In genomic region chr3:50627407-50628051, GRCh38 we compare ENCODE assay signal across 6 cellular contexts. TPM values are rescaled to one million over a fixed set of nuclear protein-coding genes. Genes with fewer than 3 reads are reported as not detected.
DNase-seq lines count a peak whose midpoint lies in the region; ATAC-seq and TF ChIP-seq lines count a peak whose summit lies in the region.

No MANE protein-coding gene starts in this region.

- no peaks in the 10 kb centered on the region; the same call in 1 of the 2 replicates for H3K4me1 ChIP-seq in Panc1 (ENCODE audit: control insufficient read depth, insufficient read depth, low read length)

- H3K4me3 ChIP-seq in GM12875 (ENCODE audit: low read depth, low read length) (no peak overlapping the region), Panc1 (ENCODE audit: low read depth in 2 of 2, low read length in 2 of 2) (no peak overlapping the region)

- no peaks in the 10 kb centered on the region for H3K36me3 ChIP-seq in Panc1 (ENCODE audit: control insufficient read depth, insufficient read depth, low read length)

- ATAC-seq in Panc1 (peak; percentile 77), GM21723 (IDR thresholded peaks at IDR 0.05; ENCODE audit: unreplicated experiment) (no peak)

- no peaks in the 10 kb centered on the region for H3K9me3 ChIP-seq in Panc1 (ENCODE audit: control insufficient read depth, insufficient read depth, low read depth, low read length)

- intact Hi-C loops in Panc1 (cut with micrococcal nuclease; ENCODE audit: unreplicated experiment) = no loop called here

- BruUV-seq in Panc1 (replicated peaks; lab: Mats Ljungman, UMichigan) = no TSS peak

- in situ Hi-C loops in Panc1 (cut with HindIII; ENCODE audit: low pct_unique_long_range_greater_than_20kb, low sequenced_read_pairs) = no loop called here

- CTCF ChIA-PET in Panc1 (lab: Charles Lee) = interaction anchor here (0.6 kb wide), 1 partner anchor 230 kb away, joined by 3 read pairs; no protein-coding TSS in a partner anchor

- DNase-seq in Panc1 (ENCODE audit: low read depth, low spot score) (no peak), glomerular visceral epithelial cell (ENCODE audit: extremely low spot score) (peak; percentile 86), ureter (ENCODE audit: low spot score) (peak; percentile 73), SKM-1 treated with dmso at 0.1 percent for 144 hours (lab: John Stamatoyannopoulos, UW; ENCODE audit: unreplicated experiment) (no peak)

- POLR2A ChIA-PET in Panc1 (lab: Charles Lee) = no interaction called here

- H3K27me3 ChIP-seq in Panc1 (ENCODE audit: control insufficient read depth, insufficient read depth, low read length) = no peaks in the 10 kb centered on the region

- no peak overlapping the region for H3K27ac ChIP-seq in Panc1 (ENCODE audit: low read length)

- TF ChIP-seq CTCF in GM12875 (IDR thresholded peaks at IDR 0.05; ENCODE audit: borderline replicate concordance, insufficient read depth, low read depth, low read length) (peak; percentile 38; the same call in 1 of the 2 replicates), Panc1 (IDR thresholded peaks at IDR 0.05) (no peak)

RNA-seq across cellular contexts. Expression of gene MAPKAPK3, which starts 10.6 kb away (rescaled TPM):
- total RNA-seq in Panc1 (2021; ENCODE audit: unreplicated experiment) (14.8 TPM), ureter (34.8 TPM)
- 15.1 TPM for polyA plus RNA-seq in Panc1 (2012; ENCODE audit: insufficient read length)

RNA-seq across cellular contexts. Expression of gene CISH, which starts 16.0 kb away (rescaled TPM):
- total RNA-seq in Panc1 (2021; ENCODE audit: unreplicated experiment) (0.57 TPM), ureter (15.0 TPM)
- 0.35 TPM for polyA plus RNA-seq in Panc1 (2012; ENCODE audit: insufficient read length)

RNA-seq across cellular contexts. Expression of gene DOCK3, which starts 47.2 kb away (rescaled TPM):
- total RNA-seq in Panc1 (2021; ENCODE audit: unreplicated experiment) = 0.21 TPM
- polyA plus RNA-seq in Panc1 (2012; ENCODE audit: insufficient read length) = 0.04 TPM
- total RNA-seq in ureter = 6.0 TPM

RNA-seq across cellular contexts. Expression of gene HEMK1, which starts 58.2 kb away (rescaled TPM):
- 12.1 TPM for total RNA-seq in Panc1 (2021; ENCODE audit: unreplicated experiment)
- 12.5 TPM for polyA plus RNA-seq in Panc1 (2012; ENCODE audit: insufficient read length)
- total RNA-seq in ureter = 34.4 TPM

RNA-seq across cellular contexts. Expression of gene C3orf18, which starts 60.0 kb away (rescaled TPM):
- total RNA-seq in Panc1 (2021; ENCODE audit: unreplicated experiment) = 5.0 TPM
- polyA plus RNA-seq in Panc1 (2012; ENCODE audit: insufficient read length) = 9.5 TPM
- total RNA-seq in ureter = 8.0 TPM

Comparison
In these comparisons a context has a peak if more than half of its experiments do, and no peak if none do; other contexts are left out.
1. DNase-seq: peak in glomerular visceral epithelial cell (single experiment) and ureter (single experiment); none in Panc1 (single experiment) and SKM-1 treated with dmso at 0.1 percent for 144 hours (single experiment).
2. RNA of gene CISH, which starts 16.0 kb away (total RNA-seq): 15.0 TPM in ureter (single experiment); 0.57 TPM in Panc1 (single experiment); every median in the first group is over 10 times any median in the second.